24 cellular contexts compared by ENCODE assay signal in the genomic region with DNA sequence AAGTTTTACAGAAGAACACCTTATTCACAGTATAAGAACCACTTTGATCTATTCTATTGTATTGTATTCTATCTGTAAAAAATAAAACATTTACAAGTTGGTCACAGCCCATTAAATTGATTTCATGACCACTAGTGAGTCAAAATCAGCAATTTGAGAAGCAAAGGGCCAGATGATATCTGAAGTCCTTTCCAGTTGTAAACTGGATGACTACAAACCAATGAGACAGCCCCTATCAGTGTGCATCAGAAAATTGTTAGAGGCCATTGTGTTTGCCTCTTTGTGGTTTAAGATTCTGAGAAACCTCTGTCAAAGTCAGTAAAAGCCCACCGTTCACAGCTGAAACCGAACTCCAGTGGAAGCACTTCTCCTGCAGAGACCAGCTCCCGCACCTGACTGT.
"Had no signal": no experiment of that assay in that cellular context is flagged by ENCODE, and none has a peak within 500 bp of the region (broad histone marks: within the 10 kb centered on the region; RNA-seq: fewer than 3 reads in every experiment).

No MANE protein-coding gene starts in this region.

- H3K4me1 Mint-ChIP-seq: central memory CD8-positive, alpha-beta T cell had no signal

- ATAC-seq: activated naive CD4-positive, alpha-beta T cell treated with anti-CD3 and anti-CD28 coated beads, Interleukin-2, amount 50 U/mL, for 72 hours; activated T-helper 17 cell treated with anti-CD3 and anti-CD28 coated beads, Interleukin-2, amount 50 U/mL, for 72 hours; left colon had no signal

- H3K4me3 Mint-ChIP-seq: activated CD4-positive, alpha-beta memory T cell treated with anti-CD3 and anti-CD28 coated beads for 36 hours; activated CD4-positive, alpha-beta T cell treated with anti-CD3 and anti-CD28 coated beads, Interleukin-2, amount 10 ng/mL, durations not matched to agents 24 days and 14 days; activated T-cell treated with anti-CD3 and anti-CD28 coated beads, Interleukin-2, amount 50 U/mL, for 24 hours; activated T-helper 17 cell treated with anti-CD3 and anti-CD28 coated beads, Interleukin-2, amount 50 U/mL, for 72 hours; central memory CD8-positive, alpha-beta T cell; mesothelial cell of epicardium; naive B cell; T-helper 1 cell treated with Interleukin-12 subunit alpha and Interleukin-12 subunit beta and Interleukin-4 antibody, amounts not matched to agents 30 μg/mL and 1 μg/mL, for 36 hours had no signal

- DNase-seq: activated CD4-positive, alpha-beta memory T cell treated with anti-CD3 and anti-CD28 coated beads for 36 hours; activated CD4-positive, alpha-beta T cell treated with anti-CD3 and anti-CD28 coated beads, Interleukin-2, amount 10 ng/mL, durations not matched to agents 24 days and 14 days; activated CD4-positive, CD25-positive, alpha-beta regulatory T cell treated with anti-CD3 and anti-CD28 coated beads, Interleukin-2, amount 50 U/mL, for 72 hours; activated CD8-positive, alpha-beta memory T cell treated with anti-CD3 and anti-CD28 coated beads, Interleukin-2, amount 50 U/mL, for 4 hours; activated gamma-delta T cell treated with Interleukin-2 at 50 U/mL for 16 hours; activated T-cell treated with anti-CD3 and anti-CD28 coated beads, Interleukin-2, amount 50 U/mL, for 24 hours; anterior cingulate cortex; dermis blood vessel endothelial cell; effector CD4-positive, alpha-beta T cell; glutamatergic neuron; islet precursor cell; left colon; mammary epithelial cell; naive B cell; posterior cingulate gyrus; spleen; stimulated activated naive CD4-positive, alpha-beta T cell treated with Interleukin-2 at 50 U/mL for 16 hours; T-helper 9 cell had no signal

- H3K36me3 ChIP-seq: tibial nerve had no signal

- H3K27me3 Mint-ChIP-seq: activated CD4-positive, alpha-beta memory T cell treated with anti-CD3 and anti-CD28 coated beads for 36 hours; activated T-cell treated with anti-CD3 and anti-CD28 coated beads, Interleukin-2, amount 50 U/mL, for 24 hours; activated T-helper 17 cell treated with anti-CD3 and anti-CD28 coated beads, Interleukin-2, amount 50 U/mL, for 72 hours; naive B cell had no signal

- H3K36me3 Mint-ChIP-seq: activated CD4-positive, alpha-beta memory T cell treated with anti-CD3 and anti-CD28 coated beads for 36 hours; mesothelial cell of epicardium had no signal

- H3K27ac ChIP-seq: tibial nerve had no signal

- H3K9me3 Mint-ChIP-seq: activated CD4-positive, alpha-beta memory T cell treated with anti-CD3 and anti-CD28 coated beads for 36 hours; activated T-cell treated with anti-CD3 and anti-CD28 coated beads, Interleukin-2, amount 50 U/mL, for 24 hours; activated T-helper 17 cell treated with anti-CD3 and anti-CD28 coated beads, Interleukin-2, amount 50 U/mL, for 72 hours; central memory CD8-positive, alpha-beta T cell; T-helper 1 cell treated with Interleukin-12 subunit alpha and Interleukin-12 subunit beta and Interleukin-4 antibody, amounts not matched to agents 30 μg/mL and 1 μg/mL, for 36 hours had no signal

- H3K4me3 ChIP-seq: spleen, tibial nerve had no signal

- H3K27ac Mint-ChIP-seq: activated CD4-positive, alpha-beta memory T cell treated with anti-CD3 and anti-CD28 coated beads for 36 hours; activated CD4-positive, alpha-beta T cell treated with anti-CD3 and anti-CD28 coated beads, Interleukin-2, amount 10 ng/mL, durations not matched to agents 24 days and 14 days; activated naive CD4-positive, alpha-beta T cell treated with anti-CD3 and anti-CD28 coated beads, Interleukin-2, amount 50 U/mL, for 72 hours; activated T-cell treated with anti-CD3 and anti-CD28 coated beads, Interleukin-2, amount 50 U/mL, for 24 hours; activated T-helper 17 cell treated with anti-CD3 and anti-CD28 coated beads, Interleukin-2, amount 50 U/mL, for 72 hours; mesothelial cell of epicardium; naive B cell; T-helper 1 cell treated with Interleukin-12 subunit alpha and Interleukin-12 subunit beta and Interleukin-4 antibody, amounts not matched to agents 30 μg/mL and 1 μg/mL, for 36 hours had no signal

- H3K27me3 ChIP-seq: spleen, tibial nerve had no signal
